Comparison of ENCODE assay signal across 8 cellular contexts in genomic region chr20:347640-348484, GRCh38. TPM values are rescaled to one million over a fixed set of nuclear protein-coding genes. Genes with fewer than 3 reads are reported as not detected.
A peak's percentile ranks its signal among the peaks of the same experiment; 100 is the strongest.
DNase-seq lines count a peak whose midpoint lies in the region; ATAC-seq and TF ChIP-seq lines count a peak whose summit lies in the region.

No MANE protein-coding gene starts in this region.

- POLR2A ChIA-PET in BJ (lab: Charles Lee), result no interaction called here
- POLR2A ChIA-PET in activated B cell treated with CpG ODN at 0.5 μM for 24 hours (lab: Charles Lee), result interaction anchor here (0.6 to 3.9 kb wide), 4 partner anchors 23 to 60 kb away, joined by 3 to 27 read pairs (median 6); partner anchors contain the start of genes SOX12 and TRIB3

- no peaks in the 10 kb centered on the region for H3K9me3 Mint-ChIP-seq in activated B cell treated with CpG ODN at 0.5 μM for 24 hours

- CTCF ChIA-PET in BJ (lab: Yijun Ruan, JAX), result interaction anchor here (0.6 to 2.8 kb wide), 4 partner anchors 8 to 181 kb away, joined by 3 to 24 read pairs (median 4); no protein-coding TSS in a partner anchor
- CTCF ChIA-PET in activated B cell treated with CpG ODN at 0.5 μM for 24 hours (lab: Charles Lee), result interaction anchor here (4.1 kb wide), 1 partner anchor 18 kb away, joined by 19 read pairs; no protein-coding TSS in a partner anchor

- peaks cover 2% of the 10 kb centered on the region for H3K36me3 Mint-ChIP-seq in activated B cell treated with CpG ODN at 0.5 μM for 24 hours (ENCODE audit: low read depth)

- peak overlapping the region; percentile 87 for H3K4me3 ChIP-seq in BJ (ENCODE audit: low read depth, low read length)

- peak overlapping the region; percentile 68 for H3K27ac Mint-ChIP-seq in activated B cell treated with CpG ODN at 0.5 μM for 24 hours

- peak overlapping the region; percentile 88 for H3K4me3 Mint-ChIP-seq in activated B cell treated with CpG ODN at 0.5 μM for 24 hours

- H3K36me3 ChIP-seq in BJ (ENCODE audit: control insufficient read depth, insufficient read depth, low read length), result peaks cover 9% of the 10 kb centered on the region

- H3K27me3 ChIP-seq in BJ (ENCODE audit: control insufficient read depth, insufficient read depth, low read length), result no peaks in the 10 kb centered on the region

- intact Hi-C loops in activated B cell treated with CpG ODN at 0.5 μM for 24 hours (cut with micrococcal nuclease), result loop anchor here (1.0 to 5.0 kb wide), 4 partner anchors 21 to 194 kb away; partner anchors contain the start of genes CSNK2A1 and ZCCHC3

- TF ChIP-seq CTCF in BJ (IDR thresholded peaks at IDR 0.05; ENCODE audit: insufficient read depth, low read depth, low read length) (no peak), activated B cell treated with CpG ODN at 0.5 μM for 24 hours (IDR thresholded peaks at IDR 0.05) (no peak)

- ATAC-seq in GM19043 (IDR thresholded peaks at IDR 0.05; ENCODE audit: low read depth, unreplicated experiment) (peak; percentile 72), HG03175 (IDR thresholded peaks at IDR 0.05; ENCODE audit: unreplicated experiment) (peak; percentile 80), activated B cell treated with CpG ODN at 0.5 μM for 24 hours (ENCODE audit: low read depth) (peak; percentile 82)

- H3K27me3 Mint-ChIP-seq in activated B cell treated with CpG ODN at 0.5 μM for 24 hours, result no peaks in the 10 kb centered on the region

- DNase-seq in BJ (ENCODE audit: low read depth) (no peak), NCI-H2227 (lab: John Stamatoyannopoulos, UW; ENCODE audit: unreplicated experiment) (peak; percentile 99), activated B cell treated with CpG ODN at 0.5 μM for 24 hours (peak; percentile 65), cerebellum (ENCODE audit: low spot score) (peak; percentile 97), islet precursor cell (peak; percentile 99), smooth muscle cell of the brain vasculature (ENCODE audit: low read depth, low spot score) (peak; percentile 80)

- peaks cover 13% of the 10 kb centered on the region for H3K4me1 Mint-ChIP-seq in activated B cell treated with CpG ODN at 0.5 μM for 24 hours

RNA-seq across cellular contexts. Expression of gene NRSN2, which starts 1.0 kb away (rescaled TPM):
- 53.9 and 84.1 TPM in 2 replicates for polyA plus RNA-seq in BJ (2011; rRNA removed)
- 26.1 and 41.8 TPM in 2 replicates for polyA minus RNA-seq in BJ (2011; rRNA and poly(A)+ RNA removed)
- total RNA-seq in activated B cell treated with CpG ODN at 0.5 μM for 24 hours, result 7.6 and 12.8 TPM in 2 replicates
- total RNA-seq in cerebellum, result 21.0 TPM

RNA-seq across cellular contexts. Expression of gene SOX12, which starts 22.5 kb away (rescaled TPM):
- polyA plus RNA-seq in BJ (2011; rRNA removed), result 3.6 TPM in 2 replicates
- 2.7 and 4.4 TPM in 2 replicates for polyA minus RNA-seq in BJ (2011; rRNA and poly(A)+ RNA removed)
- total RNA-seq in activated B cell treated with CpG ODN at 0.5 μM for 24 hours (6.1 and 6.2 TPM in 2 replicates), cerebellum (8.5 TPM)

RNA-seq across cellular contexts. Expression of gene TRIB3, which starts 32.7 kb away (rescaled TPM):
- polyA plus RNA-seq in BJ (2011; rRNA removed), result 98.0 and 126 TPM in 2 replicates
- polyA minus RNA-seq in BJ (2011; rRNA and poly(A)+ RNA removed), result 50.8 and 70.0 TPM in 2 replicates
- total RNA-seq in activated B cell treated with CpG ODN at 0.5 μM for 24 hours (13.3 and 14.0 TPM in 2 replicates), cerebellum (7.1 TPM)

RNA-seq across cellular contexts. Expression of gene ZCCHC3, which starts 50.5 kb away (rescaled TPM):
- polyA plus RNA-seq in BJ (2011; rRNA removed), result 7.1 and 8.3 TPM in 2 replicates
- 6.9 and 10.0 TPM in 2 replicates for polyA minus RNA-seq in BJ (2011; rRNA and poly(A)+ RNA removed)
- total RNA-seq in activated B cell treated with CpG ODN at 0.5 μM for 24 hours, result 25.9 and 28.1 TPM in 2 replicates
- total RNA-seq in cerebellum, result 13.5 TPM

RNA-seq across cellular contexts. Expression of gene C20orf96, which starts 57.3 kb away (rescaled TPM):
- 4.8 and 5.5 TPM in 2 replicates for polyA plus RNA-seq in BJ (2011; rRNA removed)
- 1.7 and 1.8 TPM in 2 replicates for polyA minus RNA-seq in BJ (2011; rRNA and poly(A)+ RNA removed)
- 5.3 and 5.5 TPM in 2 replicates for total RNA-seq in activated B cell treated with CpG ODN at 0.5 μM for 24 hours
- total RNA-seq in cerebellum, result 6.3 TPM
